Comparison of ENCODE assay signal across 18 cellular contexts in the genomic region with DNA sequence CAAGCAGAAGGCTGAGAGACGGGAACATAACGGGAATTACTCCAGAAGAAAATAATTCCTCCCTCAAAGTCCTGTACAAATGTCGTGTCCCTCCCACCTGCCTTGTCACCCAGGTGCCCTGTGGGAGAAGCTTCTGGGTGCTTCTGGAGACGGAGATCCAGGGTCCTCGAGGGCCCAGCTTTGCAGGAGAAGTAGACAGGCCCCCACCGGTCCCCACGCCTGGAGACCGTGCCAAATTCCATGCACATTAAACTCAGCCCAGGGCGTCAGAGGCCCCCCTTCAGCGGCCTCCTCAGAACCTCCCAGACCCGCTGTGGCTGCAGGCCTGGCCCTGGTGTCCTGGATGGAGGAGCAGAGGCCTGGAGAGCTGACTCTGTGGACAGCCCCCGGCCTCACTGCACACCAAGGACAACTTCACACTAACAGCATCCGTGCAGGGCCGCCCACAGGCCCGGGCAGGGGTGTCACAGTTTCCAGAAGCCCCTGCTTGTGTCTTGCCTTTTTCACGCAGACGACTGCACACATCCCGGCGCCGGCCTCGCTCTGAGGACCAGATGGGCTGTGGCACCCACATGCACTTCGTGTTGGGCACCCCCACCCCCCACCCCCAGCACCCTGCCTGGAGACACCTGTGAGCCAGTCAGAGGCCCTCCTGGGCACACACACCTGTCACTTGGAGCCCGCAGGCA.
DNase-seq lines count a peak whose midpoint lies in the region; TF ChIP-seq lines count a peak whose summit lies in the region.
"Had no signal": no experiment of that assay in that cellular context is flagged by ENCODE, and none has a peak within 500 bp of the region (broad histone marks: within the 10 kb centered on the region; RNA-seq: fewer than 3 reads in every experiment).

No MANE protein-coding gene starts in this region.

- no peak for TF ChIP-seq CTCF in A673 (conservative IDR thresholded peaks at IDR 0.05; ENCODE audit: low read depth, low read length)
- TF ChIP-seq CTCF in suprapubic skin (IDR thresholded peaks at IDR 0.05): no peak

- H3K4me3 ChIP-seq in A673 (ENCODE audit: low read depth, low read length, poor library complexity, severe bottlenecking) (no peak overlapping the region), BLaER1 (no peak overlapping the region), suprapubic skin (no peak overlapping the region)

- BruUV-seq in A673 (replicated peaks; lab: Mats Ljungman, UMichigan): no TSS peak

- no peak for TF ChIP-seq EP300 in suprapubic skin (IDR thresholded peaks at IDR 0.05)

- CTCF ChIA-PET in A673 (lab: Charles Lee): no interaction called here

- H3K4me2 ChIP-seq in BLaER1: peak overlapping the region; percentile 51
- H3K4me2 ChIP-seq: SK-N-SH had no signal

- H3K27ac ChIP-seq in A673 (ENCODE audit: low read depth, low read length, poor library complexity, severe bottlenecking): peak overlapping the region; percentile 86
- 0 out of 2 replicates have a peak overlapping the region, but pooled peaks have one; percentile 22 for H3K27ac ChIP-seq in BLaER1
- H3K27ac ChIP-seq in suprapubic skin: no peak overlapping the region

- no peak for DNase-seq in A673 (ENCODE audit: low spot score)
- DNase-seq in NCI-H2081 (lab: John Stamatoyannopoulos, UW): peak; percentile 41 to 76
- peak; percentile 73 for DNase-seq in RPMI8226
- DNase-seq in amniotic stem cell (lab: John Stamatoyannopoulos, UW): no peak
- DNase-seq in suprapubic skin (ENCODE audit: low spot score in 2 of 2): no peak
- no peak for DNase-seq in posterior vena cava (ENCODE audit: low spot score)
- DNase-seq: CD4-positive, alpha-beta memory T cell; DMS79; H9; KBM-7; MV-4-11; NCI-H1694 treated with DMSO at 0.1 percent for 48 hours; NCI-H2227 treated with DMSO at 0.1 percent for 48 hours; NCI-H526 treated with DMSO at 0.1 percent for 48 hours; Right ventricle myocardium superior; SK-N-SH; T-helper 1 cell had no signal

- no peak overlapping the region for H3K9ac ChIP-seq in BLaER1
- H3K9ac ChIP-seq: SK-N-SH had no signal

- POLR2A ChIA-PET in A673 (lab: Charles Lee; ENCODE audit: low non-redundant PET): no interaction called here

- TF ChIP-seq POLR2A in suprapubic skin (IDR thresholded peaks at IDR 0.05): no peak

- H3K9me3 ChIP-seq in A673 (ENCODE audit: low read depth, low read length, poor library complexity, severe bottlenecking) (no peaks in the 10 kb centered on the region), BLaER1 (no peaks in the 10 kb centered on the region), suprapubic skin (no peaks in the 10 kb centered on the region)
- H3K9me3 ChIP-seq: SK-N-SH had no signal

- intact Hi-C loops in A673 (cut with micrococcal nuclease; ENCODE audit: unreplicated experiment): no loop called here
- intact Hi-C loops in posterior vena cava (cut with DNase I): no loop called here

- H3K36me3 ChIP-seq in A673 (ENCODE audit: insufficient read depth, low read length, poor library complexity, severe bottlenecking): no peaks in the 10 kb centered on the region
- H3K36me3 ChIP-seq in BLaER1: no peaks in the 10 kb centered on the region
- no peaks in the 10 kb centered on the region for H3K36me3 ChIP-seq in suprapubic skin

- no peaks in the 10 kb centered on the region for H3K27me3 ChIP-seq in A673 (replicated peaks; ENCODE audit: insufficient read depth, low read depth, low read length, poor library complexity)
- H3K27me3 ChIP-seq in BLaER1: no peaks in the 10 kb centered on the region
- peaks cover 24% of the 10 kb centered on the region for H3K27me3 ChIP-seq in suprapubic skin

- H4K20me1 ChIP-seq in BLaER1: no peaks in the 10 kb centered on the region

- 73% methylated on average over 14 of the region's 23 CpGs for WGBS in suprapubic skin

- H3K4me1 ChIP-seq in A673 (ENCODE audit: insufficient read depth, low read length, poor library complexity, severe bottlenecking) (peaks cover 18% of the 10 kb centered on the region), BLaER1 (peaks cover 34% of the 10 kb centered on the region), suprapubic skin (peaks cover 12% of the 10 kb centered on the region)

Comparison
In these comparisons a context has a peak if more than half of its experiments do, and no peak if none do; other contexts are left out.
1. DNase-seq: peak in NCI-H2081 (2 of 2) and RPMI8226 (single experiment); none in A673 (single experiment), amniotic stem cell (single experiment), suprapubic skin (0 of 2) and posterior vena cava (single experiment).